Comparison of ENCODE assay signal across 36 cellular contexts in genomic region chr11:119880873-119881272, GRCh38.
"Had no signal": no experiment of that assay in that cellular context is flagged by ENCODE, and none has a peak within 500 bp of the region (broad histone marks: within the 10 kb centered on the region; RNA-seq: fewer than 3 reads in every experiment).

No MANE protein-coding gene starts in this region.

- H3K27me3 Mint-ChIP-seq: brain had no signal

- H3K27ac ChIP-seq: adrenal gland, ascending aorta, WERI-Rb-1 had no signal

- H3K27ac Mint-ChIP-seq: activated CD4-positive, alpha-beta memory T cell treated with anti-CD3 and anti-CD28 coated beads for 36 hours; activated CD4-positive, alpha-beta T cell treated with anti-CD3 and anti-CD28 coated beads, Interleukin-2, amount 10 ng/mL, durations not matched to agents 24 days and 14 days; activated CD8-positive, alpha-beta T cell treated with anti-CD3 and anti-CD28 coated beads for 36 hours; activated naive CD4-positive, alpha-beta T cell treated with anti-CD3 and anti-CD28 coated beads for 36 hours; activated naive CD4-positive, alpha-beta T cell treated with anti-CD3 and anti-CD28 coated beads, Interleukin-2, amount 50 U/mL, for 72 hours; activated naive CD8-positive, alpha-beta T cell treated with anti-CD3 and anti-CD28 coated beads for 36 hours; activated T-cell treated with anti-CD3 and anti-CD28 coated beads, Interleukin-2, amount 50 U/mL, for 72 hours; activated T-helper 1 cell treated with anti-CD3 and anti-CD28 coated beads, Interleukin-12 subunit alpha, Interleukin-12 subunit beta, Interleukin-2, Interleukin-4 antibody, amounts not matched to agents 30 ng/mL and 10 ng/mL and 1 ng/mL, durations not matched to agents 14 hours and 24 hours and 36 hours; activated T-helper 17 cell treated with anti-CD3 and anti-CD28 coated beads, Interleukin-2, amount 50 U/mL, for 72 hours; T-helper 1 cell treated with Interleukin-12 subunit alpha and Interleukin-12 subunit beta and Interleukin-4 antibody, amounts not matched to agents 30 μg/mL and 1 μg/mL, for 36 hours; T-helper 2 cell treated with Interferon-gamma antibody and Interleukin-4, amounts not matched to agents 5 μg/mL and 100 μg/mL, for 36 hours; WTC11 had no signal

- H3K9me3 Mint-ChIP-seq: activated CD4-positive, alpha-beta memory T cell treated with anti-CD3 and anti-CD28 coated beads for 36 hours; activated CD4-positive, alpha-beta T cell treated with anti-CD3 and anti-CD28 coated beads, Interleukin-2, amount 10 ng/mL, durations not matched to agents 24 days and 14 days; activated CD8-positive, alpha-beta T cell treated with anti-CD3 and anti-CD28 coated beads for 36 hours; activated naive CD4-positive, alpha-beta T cell treated with anti-CD3 and anti-CD28 coated beads for 36 hours; activated naive CD4-positive, alpha-beta T cell treated with anti-CD3 and anti-CD28 coated beads, Interleukin-2, amount 50 U/mL, for 72 hours; activated naive CD8-positive, alpha-beta T cell treated with anti-CD3 and anti-CD28 coated beads for 36 hours; activated T-cell treated with anti-CD3 and anti-CD28 coated beads, Interleukin-2, amount 50 U/mL, for 4 hours; activated T-cell treated with anti-CD3 and anti-CD28 coated beads, Interleukin-2, amount 50 U/mL, for 72 hours; activated T-helper 1 cell treated with anti-CD3 and anti-CD28 coated beads, Interleukin-12 subunit alpha, Interleukin-12 subunit beta, Interleukin-2, Interleukin-4 antibody, amounts not matched to agents 30 ng/mL and 10 ng/mL and 1 ng/mL, durations not matched to agents 14 hours and 24 hours and 36 hours; activated T-helper 17 cell treated with anti-CD3 and anti-CD28 coated beads, Interleukin-2, amount 50 U/mL, for 72 hours; brain; T-helper 1 cell treated with Interleukin-12 subunit alpha and Interleukin-12 subunit beta and Interleukin-4 antibody, amounts not matched to agents 30 μg/mL and 1 μg/mL, for 36 hours; T-helper 2 cell treated with Interferon-gamma antibody and Interleukin-4, amounts not matched to agents 5 μg/mL and 100 μg/mL, for 36 hours; WTC11 had no signal

- H3K4me1 ChIP-seq: adrenal gland, ascending aorta had no signal

- H3K9me3 ChIP-seq: adrenal gland, ascending aorta had no signal

- H3K36me3 ChIP-seq: adrenal gland, ascending aorta, cardiac muscle cell, WERI-Rb-1 had no signal

- H3K4me3 Mint-ChIP-seq: activated CD4-positive, alpha-beta memory T cell treated with anti-CD3 and anti-CD28 coated beads for 36 hours; activated CD4-positive, alpha-beta T cell treated with anti-CD3 and anti-CD28 coated beads, Interleukin-2, amount 10 ng/mL, durations not matched to agents 24 days and 14 days; activated CD8-positive, alpha-beta T cell treated with anti-CD3 and anti-CD28 coated beads for 36 hours; activated naive CD4-positive, alpha-beta T cell treated with anti-CD3 and anti-CD28 coated beads for 36 hours; activated naive CD8-positive, alpha-beta T cell treated with anti-CD3 and anti-CD28 coated beads for 36 hours; activated T-cell treated with anti-CD3 and anti-CD28 coated beads, Interleukin-2, amount 50 U/mL, for 4 hours; activated T-cell treated with anti-CD3 and anti-CD28 coated beads, Interleukin-2, amount 50 U/mL, for 72 hours; activated T-helper 1 cell treated with anti-CD3 and anti-CD28 coated beads, Interleukin-12 subunit alpha, Interleukin-12 subunit beta, Interleukin-2, Interleukin-4 antibody, amounts not matched to agents 30 ng/mL and 10 ng/mL and 1 ng/mL, durations not matched to agents 14 hours and 24 hours and 36 hours; activated T-helper 17 cell treated with anti-CD3 and anti-CD28 coated beads, Interleukin-2, amount 50 U/mL, for 72 hours; brain; T-helper 1 cell treated with Interleukin-12 subunit alpha and Interleukin-12 subunit beta and Interleukin-4 antibody, amounts not matched to agents 30 μg/mL and 1 μg/mL, for 36 hours; T-helper 2 cell treated with Interferon-gamma antibody and Interleukin-4, amounts not matched to agents 5 μg/mL and 100 μg/mL, for 36 hours; WTC11 had no signal

- DNase-seq: activated CD4-positive, alpha-beta memory T cell treated with anti-CD3 and anti-CD28 coated beads for 36 hours; activated CD4-positive, alpha-beta T cell treated with anti-CD3 and anti-CD28 coated beads for 4 hours; activated CD4-positive, alpha-beta T cell treated with anti-CD3 and anti-CD28 coated beads, Interleukin-2, amount 10 ng/mL, durations not matched to agents 24 days and 14 days; activated CD4-positive, alpha-beta T cell treated with anti-CD3 and anti-CD28 coated beads, Interleukin-2, amount 50 U/mL, for 1 hour; activated CD4-positive, alpha-beta T cell treated with anti-CD3 and anti-CD28 coated beads, Interleukin-2, amount 50 U/mL, for 4 hours; activated CD4-positive, CD25-positive, alpha-beta regulatory T cell; activated CD8-positive, alpha-beta memory T cell treated with anti-CD3 and anti-CD28 coated beads, Interleukin-2, amount 50 U/mL, for 4 hours; activated CD8-positive, alpha-beta T cell treated with anti-CD3 and anti-CD28 coated beads for 36 hours; activated effector memory CD4-positive, alpha-beta T cell treated with anti-CD3 and anti-CD28 coated beads, Interleukin-2, amount 50 U/mL, for 16 hours; activated gamma-delta T cell treated with Interleukin-2 at 50 U/mL for 16 hours; activated naive CD4-positive, alpha-beta T cell; activated naive CD4-positive, alpha-beta T cell treated with anti-CD3 and anti-CD28 coated beads for 36 hours; activated naive CD4-positive, alpha-beta T cell treated with anti-CD3 and anti-CD28 coated beads, Interleukin-2, amount 50 U/mL, for 16 hours; activated naive CD8-positive, alpha-beta T cell treated with anti-CD3 and anti-CD28 coated beads for 36 hours; activated T-cell treated with anti-CD3 and anti-CD28 coated beads for 4 hours; activated T-cell treated with anti-CD3 and anti-CD28 coated beads, Interleukin-2, amount 50 U/mL, for 1 hour; activated T-cell treated with anti-CD3 and anti-CD28 coated beads, Interleukin-2, amount 50 U/mL, for 4 hours; activated T-cell treated with anti-CD3 and anti-CD28 coated beads, Interleukin-2, amount 50 U/mL, for 72 hours; adrenal gland; amniotic stem cell; caudate nucleus; SW 1271; T-helper 1 cell; T-helper 2 cell; T-helper 9 cell; WERI-Rb-1 had no signal

- H3K36me3 Mint-ChIP-seq: activated CD4-positive, alpha-beta memory T cell treated with anti-CD3 and anti-CD28 coated beads for 36 hours; activated naive CD4-positive, alpha-beta T cell treated with anti-CD3 and anti-CD28 coated beads, Interleukin-2, amount 50 U/mL, for 72 hours; activated naive CD8-positive, alpha-beta T cell treated with anti-CD3 and anti-CD28 coated beads for 36 hours; brain; WTC11 had no signal

- H3K4me1 Mint-ChIP-seq: activated CD4-positive, alpha-beta T cell treated with anti-CD3 and anti-CD28 coated beads, Interleukin-2, amount 10 ng/mL, durations not matched to agents 24 days and 14 days; activated naive CD8-positive, alpha-beta T cell treated with anti-CD3 and anti-CD28 coated beads for 36 hours; activated T-helper 17 cell treated with anti-CD3 and anti-CD28 coated beads, Interleukin-2, amount 50 U/mL, for 72 hours had no signal

- H3K27me3 ChIP-seq: adrenal gland, ascending aorta, cardiac muscle cell had no signal

- ATAC-seq: activated CD4-positive, CD25-positive, alpha-beta regulatory T cell treated with anti-CD3 and anti-CD28 coated beads, Interleukin-2, amount 50 U/mL, for 24 hours; activated CD8-positive, alpha-beta T cell treated with anti-CD3 and anti-CD28 coated beads for 36 hours; activated naive CD4-positive, alpha-beta T cell treated with anti-CD3 and anti-CD28 coated beads, Interleukin-2, amount 50 U/mL, for 72 hours; activated T-cell treated with anti-CD3 and anti-CD28 coated beads, Interleukin-2, amount 50 U/mL, for 4 hours; activated T-cell treated with anti-CD3 and anti-CD28 coated beads, Interleukin-2, amount 50 U/mL, for 72 hours; activated T-helper 17 cell treated with anti-CD3 and anti-CD28 coated beads, Interleukin-2, amount 50 U/mL, for 72 hours had no signal

- H3K4me3 ChIP-seq: adrenal gland, ascending aorta, cardiac muscle cell had no signal
